8 cellular contexts compared by ENCODE assay signal in genomic region chr10:7667262-7668141, GRCh38. TPM values are rescaled to one million over a fixed set of nuclear protein-coding genes. Genes with fewer than 3 reads are reported as not detected.
DNase-seq lines count a peak whose midpoint lies in the region; ATAC-seq and TF ChIP-seq lines count a peak whose summit lies in the region.

No MANE protein-coding gene starts in this region.

- peaks cover 55 to 78% (median 69%) of the 10 kb centered on the region in 3 donors for H3K27me3 Mint-ChIP-seq in naive B cell
- H3K27me3 Mint-ChIP-seq in type B pancreatic cell, result peaks cover 54% of the 10 kb centered on the region

- H3K4me3 ChIP-seq in endocrine pancreas (ENCODE audit: control insufficient read depth, insufficient read depth, low read length), result no peak overlapping the region

- H3K4me3 Mint-ChIP-seq in naive B cell, result peak overlapping the region; percentile 56 to 86 (median 82)
- H3K4me3 Mint-ChIP-seq in type B pancreatic cell, result peak overlapping the region; percentile 89

- H3K36me3 Mint-ChIP-seq in naive B cell, result peaks cover 4 to 15% of the 10 kb centered on the region in 2 donors
- H3K36me3 Mint-ChIP-seq in type B pancreatic cell, result no peaks in the 10 kb centered on the region

- H3K36me3 ChIP-seq in endocrine pancreas (ENCODE audit: control insufficient read depth, insufficient read depth, low read length), result no peaks in the 10 kb centered on the region

- H3K9me3 ChIP-seq in endocrine pancreas (ENCODE audit: control insufficient read depth, low read length), result no peaks in the 10 kb centered on the region

- peak; percentile 3 for DNase-seq in activated T-cell treated with anti-CD3 and anti-CD28 coated beads for 4 hours
- no peak for DNase-seq in activated T-cell treated with anti-CD3 and anti-CD28 coated beads, Interleukin-2, amount 50 U/mL, for 48 hours
- DNase-seq in naive B cell, result no peak
- no peak for DNase-seq in type B pancreatic cell (ENCODE audit: extremely low spot score, unreplicated experiment)
- no peak for DNase-seq in activated CD4-positive, CD25-positive, alpha-beta regulatory T cell treated with anti-CD3 and anti-CD28 coated beads, Interleukin-2, amount 50 U/mL, for 72 hours

- peaks cover 0 to 3% (median 0%) of the 10 kb centered on the region in 7 donors for H3K9me3 Mint-ChIP-seq in naive B cell
- H3K9me3 Mint-ChIP-seq in type B pancreatic cell, result no peaks in the 10 kb centered on the region

- H3K4me1 Mint-ChIP-seq in naive B cell (peaks cover 18 to 20% (median 18%) of the 10 kb centered on the region in 3 donors), type B pancreatic cell (ENCODE audit: unreplicated experiment) (peaks cover 22% of the 10 kb centered on the region)

- H3K27ac Mint-ChIP-seq in naive B cell, result peak overlapping the region in 1 of 6 donors; percentile 15
- H3K27ac Mint-ChIP-seq in type B pancreatic cell, result peak overlapping the region; percentile 78

- peak; percentile 18 to 56 for ATAC-seq in naive B cell (ENCODE audit: low read depth in 2 of 2)
- ATAC-seq in GM19467 (IDR thresholded peaks at IDR 0.05; ENCODE audit: unreplicated experiment), result no peak
- ATAC-seq in HG03442 (IDR thresholded peaks at IDR 0.05; ENCODE audit: unreplicated experiment), result no peak

- peaks cover 12% of the 10 kb centered on the region for H3K27me3 ChIP-seq in endocrine pancreas (ENCODE audit: control insufficient read depth, insufficient read depth, low read length)

- no peak for TF ChIP-seq CTCF in type B pancreatic cell (conservative IDR thresholded peaks at IDR 0.05)

- H3K4me1 ChIP-seq in endocrine pancreas (ENCODE audit: control insufficient read depth, insufficient read depth, low read length), result peaks cover 3% of the 10 kb centered on the region

- peak overlapping the region; percentile 11 for H3K9ac ChIP-seq in endocrine pancreas (ENCODE audit: control insufficient read depth, insufficient read depth, low read length)

RNA-seq across cellular contexts. Expression of gene ITIH5, which starts 0.7 kb away (rescaled TPM):
- not detected for polyA plus RNA-seq in naive B cell (ENCODE audit: low read depth in 6 of 6)
- 34.0 and 37.3 TPM in 2 replicates for total RNA-seq in type B pancreatic cell (ENCODE audit: low replicate concordance)

RNA-seq across cellular contexts. Expression of gene ITIH2, which starts 35.6 kb away (rescaled TPM):
- polyA plus RNA-seq in naive B cell (ENCODE audit: low read depth in 6 of 6), result not detected
- total RNA-seq in type B pancreatic cell (ENCODE audit: low replicate concordance), result 3.4 and 3.7 TPM in 2 replicates

Comparison
In these comparisons a context has a peak if more than half of its experiments do, and no peak if none do; other contexts are left out.
1. ATAC-seq: peak in naive B cell (2 of 2); none in GM19467 (single experiment) and HG03442 (single experiment).